Comparison of ENCODE assay signal across 8 cellular contexts in genomic region chr2:224357098-224357901, GRCh38. TPM values are rescaled to one million over a fixed set of nuclear protein-coding genes. Genes with fewer than 3 reads are reported as not detected.
A peak's percentile ranks its signal among the peaks of the same experiment; 100 is the strongest.
DNase-seq lines count a peak whose midpoint lies in the region; ATAC-seq lines count a peak whose summit lies in the region.

No MANE protein-coding gene starts in this region.

- ATAC-seq in GM21529 (IDR thresholded peaks at IDR 0.05; ENCODE audit: unreplicated experiment): peak; percentile 86

- DNase-seq in EL (peak; percentile 56), RPMI7951 (ENCODE audit: low read depth) (peak; percentile 54), germinal center (ENCODE audit: low spot score) (peak; percentile 78), pulmonary artery endothelial cell (ENCODE audit: low read depth, low spot score) (peak; percentile 22), NCI-H524 treated with DMSO at 0.1 percent for 48 hours (lab: John Stamatoyannopoulos, UW) (no peak)
- DNase-seq in Jurkat, Clone E6-1 (ENCODE audit: low read depth, low spot score): peak; percentile 56
- DNase-seq in activated T-helper 9 cell treated with anti-CD3 and anti-CD28 coated beads, Interleukin-2, amount 50 U/mL, for 16 hours (ENCODE audit: low read depth): peak; percentile 8

- no peak overlapping the region for H3K4me3 ChIP-seq in Jurkat, Clone E6-1 (ENCODE audit: low read length)

RNA-seq across cellular contexts. Expression of gene FAM124B, which starts 44.6 kb away (rescaled TPM):
- not detected for polyA plus RNA-seq in Jurkat, Clone E6-1 (2012; ENCODE audit: insufficient read depth, insufficient read length)
- not detected in 2 replicates for total RNA-seq in RPMI7951 (2014; rRNA removed; shearing (Covaris generic))
- 82.4 and 110 TPM in 2 replicates for total RNA-seq in pulmonary artery endothelial cell

Comparison
In these comparisons a context has a peak if more than half of its experiments do, and no peak if none do; other contexts are left out.
1. RNA of gene FAM124B, which starts 44.6 kb away (total RNA-seq): 82.4 to 110 TPM in pulmonary artery endothelial cell; not detected in RPMI7951; every median in the first group is over 10 times any median in the second.